ENCODE assay signal across 2 cellular contexts in the genomic region with DNA sequence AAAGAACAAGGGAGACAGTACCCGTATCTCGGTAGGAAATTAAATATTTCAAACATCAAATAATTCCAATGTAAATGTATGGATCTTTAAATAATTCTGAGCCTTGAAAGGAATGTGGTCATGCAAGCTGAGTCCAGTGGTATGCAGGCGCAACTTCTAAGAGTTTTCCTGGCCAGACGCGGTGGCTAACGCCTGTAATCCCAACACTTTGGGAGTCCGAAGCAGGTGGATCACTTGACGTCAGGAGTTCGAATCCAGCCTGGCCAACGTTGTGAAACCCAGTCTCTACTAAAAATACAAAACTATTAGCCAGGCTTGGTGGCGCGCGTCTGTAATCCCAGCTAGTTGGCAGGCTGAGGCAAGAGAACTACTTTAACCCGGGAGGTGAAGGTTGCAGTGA.
TF ChIP-seq lines count a peak whose summit lies in the region.

No MANE protein-coding gene starts in this region.

TF ChIP-seq in SK-N-SH treated with all-trans-retinoic acid at 6 μM for 48 hours, 23 proteins besides CTCF, POLR2A, EP300 and RAD21 (continued from another document):
- no peak for TF ChIP-seq TOX (CRISPR knock-in tag; IDR thresholded peaks at IDR 0.05; ENCODE audit: borderline replicate concordance)
- TF ChIP-seq, protein P1, sequence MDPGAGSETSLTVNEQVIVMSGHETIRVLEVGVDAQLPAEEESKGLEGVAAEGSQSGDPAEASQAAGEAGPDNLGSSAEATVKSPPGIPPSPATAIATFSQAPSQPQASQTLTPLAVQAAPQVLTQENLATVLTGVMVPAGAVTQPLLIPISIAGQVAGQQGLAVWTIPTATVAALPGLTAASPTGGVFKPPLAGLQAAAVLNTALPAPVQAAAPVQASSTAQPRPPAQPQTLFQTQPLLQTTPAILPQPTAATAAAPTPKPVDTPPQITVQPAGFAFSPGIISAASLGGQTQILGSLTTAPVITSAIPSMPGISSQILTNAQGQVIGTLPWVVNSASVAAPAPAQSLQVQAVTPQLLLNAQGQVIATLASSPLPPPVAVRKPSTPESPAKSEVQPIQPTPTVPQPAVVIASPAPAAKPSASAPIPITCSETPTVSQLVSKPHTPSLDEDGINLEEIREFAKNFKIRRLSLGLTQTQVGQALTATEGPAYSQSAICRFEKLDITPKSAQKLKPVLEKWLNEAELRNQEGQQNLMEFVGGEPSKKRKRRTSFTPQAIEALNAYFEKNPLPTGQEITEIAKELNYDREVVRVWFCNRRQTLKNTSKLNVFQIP (CRISPR knock-in tag; IDR thresholded peaks at IDR 0.05; ENCODE audit: borderline replicate concordance, low read depth) = no peak

TF ChIP-seq in WTC11, 78 proteins besides CTCF, POLR2A, EP300 and RAD21 (continued from another document):
- TF ChIP-seq TP53 (CRISPR knock-in tag; IDR thresholded peaks at IDR 0.05) (no peak), ATF1 (CRISPR knock-in tag; IDR thresholded peaks at IDR 0.05) (no peak), JUN (CRISPR knock-in tag; IDR thresholded peaks at IDR 0.05) (no peak), CREB1 (CRISPR knock-in tag; IDR thresholded peaks at IDR 0.05) (no peak), NR2C2 (CRISPR knock-in tag; IDR thresholded peaks at IDR 0.05) (no peak), ESRRA (CRISPR knock-in tag; IDR thresholded peaks at IDR 0.05; ENCODE audit: borderline replicate concordance) (no peak), CBFB (CRISPR knock-in tag; IDR thresholded peaks at IDR 0.05; ENCODE audit: low read depth) (no peak), SMAD3 (CRISPR knock-in tag; IDR thresholded peaks at IDR 0.05; ENCODE audit: borderline replicate concordance) (no peak), RORB (CRISPR knock-in tag; IDR thresholded peaks at IDR 0.05) (no peak), FOXK1 (CRISPR knock-in tag; IDR thresholded peaks at IDR 0.05) (no peak), ZNF138 (CRISPR knock-in tag; conservative IDR thresholded peaks at IDR 0.05) (no peak)
- TF ChIP-seq, protein P2, sequence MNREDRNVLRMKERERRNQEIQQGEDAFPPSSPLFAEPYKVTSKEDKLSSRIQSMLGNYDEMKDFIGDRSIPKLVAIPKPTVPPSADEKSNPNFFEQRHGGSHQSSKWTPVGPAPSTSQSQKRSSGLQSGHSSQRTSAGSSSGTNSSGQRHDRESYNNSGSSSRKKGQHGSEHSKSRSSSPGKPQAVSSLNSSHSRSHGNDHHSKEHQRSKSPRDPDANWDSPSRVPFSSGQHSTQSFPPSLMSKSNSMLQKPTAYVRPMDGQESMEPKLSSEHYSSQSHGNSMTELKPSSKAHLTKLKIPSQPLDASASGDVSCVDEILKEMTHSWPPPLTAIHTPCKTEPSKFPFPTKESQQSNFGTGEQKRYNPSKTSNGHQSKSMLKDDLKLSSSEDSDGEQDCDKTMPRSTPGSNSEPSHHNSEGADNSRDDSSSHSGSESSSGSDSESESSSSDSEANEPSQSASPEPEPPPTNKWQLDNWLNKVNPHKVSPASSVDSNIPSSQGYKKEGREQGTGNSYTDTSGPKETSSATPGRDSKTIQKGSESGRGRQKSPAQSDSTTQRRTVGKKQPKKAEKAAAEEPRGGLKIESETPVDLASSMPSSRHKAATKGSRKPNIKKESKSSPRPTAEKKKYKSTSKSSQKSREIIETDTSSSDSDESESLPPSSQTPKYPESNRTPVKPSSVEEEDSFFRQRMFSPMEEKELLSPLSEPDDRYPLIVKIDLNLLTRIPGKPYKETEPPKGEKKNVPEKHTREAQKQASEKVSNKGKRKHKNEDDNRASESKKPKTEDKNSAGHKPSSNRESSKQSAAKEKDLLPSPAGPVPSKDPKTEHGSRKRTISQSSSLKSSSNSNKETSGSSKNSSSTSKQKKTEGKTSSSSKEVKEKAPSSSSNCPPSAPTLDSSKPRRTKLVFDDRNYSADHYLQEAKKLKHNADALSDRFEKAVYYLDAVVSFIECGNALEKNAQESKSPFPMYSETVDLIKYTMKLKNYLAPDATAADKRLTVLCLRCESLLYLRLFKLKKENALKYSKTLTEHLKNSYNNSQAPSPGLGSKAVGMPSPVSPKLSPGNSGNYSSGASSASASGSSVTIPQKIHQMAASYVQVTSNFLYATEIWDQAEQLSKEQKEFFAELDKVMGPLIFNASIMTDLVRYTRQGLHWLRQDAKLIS (CRISPR knock-in tag; IDR thresholded peaks at IDR 0.05; ENCODE audit: borderline replicate concordance) = no peak
- TF ChIP-seq, protein P3, sequence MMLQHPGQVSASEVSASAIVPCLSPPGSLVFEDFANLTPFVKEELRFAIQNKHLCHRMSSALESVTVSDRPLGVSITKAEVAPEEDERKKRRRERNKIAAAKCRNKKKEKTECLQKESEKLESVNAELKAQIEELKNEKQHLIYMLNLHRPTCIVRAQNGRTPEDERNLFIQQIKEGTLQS (CRISPR knock-in tag; conservative IDR thresholded peaks at IDR 0.05) = no peak
